In the genomic region with DNA sequence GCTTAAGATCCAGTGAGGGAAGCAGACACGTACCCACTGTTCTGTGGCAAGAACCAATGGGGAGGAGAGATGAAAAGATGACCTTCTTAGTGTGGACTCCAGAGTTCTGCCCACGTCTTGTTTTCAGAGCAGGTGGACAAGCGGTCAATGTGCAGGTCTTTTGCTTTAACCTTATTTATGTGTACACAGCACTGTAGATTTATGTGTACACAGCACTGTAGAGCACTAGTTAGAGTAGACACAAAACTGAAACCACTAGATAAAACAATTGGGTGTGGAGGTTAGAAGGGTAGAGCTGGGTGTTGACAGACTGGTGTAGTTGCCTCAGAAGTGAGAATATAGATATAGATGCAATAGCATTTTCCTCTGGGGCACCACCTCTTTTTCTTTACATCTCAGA, we compare ENCODE assay signal across 18 cellular contexts.
DNase-seq lines count a peak whose midpoint lies in the region; ATAC-seq, FAIRE-seq and TF ChIP-seq lines count a peak whose summit lies in the region.
"Had no signal": no experiment of that assay in that cellular context is flagged by ENCODE, and none has a peak within 500 bp of the region (broad histone marks: within the 10 kb centered on the region; RNA-seq: fewer than 3 reads in every experiment).

No MANE protein-coding gene starts in this region.

- no peak for TF ChIP-seq CTCF in A549 (IDR thresholded peaks at IDR 0.05)
- no peak for TF ChIP-seq CTCF in IMR-90 (conservative IDR thresholded peaks at IDR 0.05; ENCODE audit: low read depth, low read length)
- no peak for TF ChIP-seq CTCF in brain (conservative IDR thresholded peaks at IDR 0.05)
- no peak for TF ChIP-seq CTCF in liver (IDR thresholded peaks at IDR 0.05; ENCODE audit: low read depth, low read length, missing input control)

- H3K9me3 Mint-ChIP-seq in brain: peaks cover 0 to 44% (median 3%) of the 10 kb centered on the region in 5 experiments

- no peak overlapping the region for H3K27ac ChIP-seq in A549
- no peak overlapping the region for H3K27ac ChIP-seq in IMR-90 (ENCODE audit: insufficient read depth, low read length)
- H3K27ac ChIP-seq in liver (ENCODE audit: low read depth in 1 of 2, low read length in 2 of 2): no peak overlapping the region
- H3K27ac ChIP-seq: C4-2B, HL-60 had no signal

- in situ Hi-C loops in IMR-90 (cut with MboI; ENCODE audit: low sequenced_read_pairs): no loop called here

- TF ChIP-seq RAD21 in A549 (conservative IDR thresholded peaks at IDR 0.05 in 1 of 2, IDR thresholded peaks at IDR 0.05 in 1 of 2) (no peak), IMR-90 (IDR thresholded peaks at IDR 0.05; ENCODE audit: low read length) (no peak), liver (IDR thresholded peaks at IDR 0.05) (no peak)

- H3K9ac ChIP-seq in IMR-90 (ENCODE audit: low read depth, low read length) (no peak overlapping the region), liver (ENCODE audit: low read depth in 1 of 2, low read length in 2 of 2) (no peak overlapping the region)

- H3K4me1 Mint-ChIP-seq in brain: peaks cover 46% of the 10 kb centered on the region

- H3K9me3 ChIP-seq in A549 (peaks cover 3% of the 10 kb centered on the region; the same call in 1 of the 3 replicates), IMR-90 (ENCODE audit: control insufficient read depth, insufficient read depth, low read length) (no peaks in the 10 kb centered on the region), liver (ENCODE audit: control insufficient read depth in 4 of 4, low read length in 3 of 4) (no peaks in the 10 kb centered on the region), MG63 (no peaks in the 10 kb centered on the region)
- H3K9me3 ChIP-seq: HAP-1 had no signal

- peaks cover 16 to 44% of the 10 kb centered on the region in 2 experiments for H3K79me1 ChIP-seq in IMR-90 (ENCODE audit: low read depth in 1 of 2, low read length in 2 of 2)

- peak overlapping the region; percentile 30; the same call in 2 of the 3 replicates for H3K4me2 ChIP-seq in A549
- no peak overlapping the region; the same call in 1 of the 2 replicates for H3K4me2 ChIP-seq in IMR-90 (ENCODE audit: low read depth, low read length)

- peak overlapping the region; percentile 26 for H2BK120ac ChIP-seq in IMR-90 (ENCODE audit: low read depth, low read length)

- H4K8ac ChIP-seq in IMR-90 (ENCODE audit: low read depth in 2 of 2, low read length in 2 of 2): no peak overlapping the region

- H4K91ac ChIP-seq in IMR-90 (ENCODE audit: insufficient read depth, low read depth, low read length): no peak overlapping the region

- H4K20me1 ChIP-seq in IMR-90 (ENCODE audit: insufficient read depth, low read length): no peaks in the 10 kb centered on the region

- H3K36me3 Mint-ChIP-seq in brain: peaks cover 8% of the 10 kb centered on the region

- peaks cover 24% of the 10 kb centered on the region for H3K4me1 ChIP-seq in A549
- H3K4me1 ChIP-seq in IMR-90 (ENCODE audit: control insufficient read depth, insufficient read depth, low read length): peaks cover 11% of the 10 kb centered on the region
- peaks cover 0 to 9% (median under 1%) of the 10 kb centered on the region in 4 donors for H3K4me1 ChIP-seq in liver (ENCODE audit: control insufficient read depth in 4 of 4, insufficient read depth in 4 of 4, low read length in 3 of 4)

- no peak for TF ChIP-seq EP300 in A549 (IDR thresholded peaks at IDR 0.05)

- no peak for TF ChIP-seq POLR2A in A549 (IDR thresholded peaks at IDR 0.05; ENCODE audit: low read length)
- TF ChIP-seq POLR2A in IMR-90 (IDR thresholded peaks at IDR 0.05; ENCODE audit: low read depth, low read length): no peak

- H3K9me1 ChIP-seq in IMR-90 (ENCODE audit: insufficient read depth, low read length): peaks cover 6% of the 10 kb centered on the region; the same call in 1 of the 2 replicates

- H2AFZ ChIP-seq in IMR-90 (replicated peaks; ENCODE audit: low read length, poor library complexity): no peak overlapping the region

- CTCF ChIA-PET in A549 (lab: Yijun Ruan, JAX): no interaction called here
- CTCF ChIA-PET in IMR-90 (lab: Yijun Ruan, JAX): no interaction called here

- 0 out of 2 replicates have a peak overlapping the region, but pooled peaks have one; percentile 8 for H3K23ac ChIP-seq in IMR-90 (ENCODE audit: low read depth, low read length)

- H2BK20ac ChIP-seq in IMR-90 (ENCODE audit: low read depth, low read length): peak overlapping the region; percentile 55; the same call in 1 of the 2 replicates

- H3K4me3 Mint-ChIP-seq in brain: no peak overlapping the region

- dilution Hi-C loops in IMR-90 (cut with HindIII; ENCODE audit: low sequenced_read_pairs, unreplicated experiment): no loop called here

- intact Hi-C loops in IMR-90 (cut with micrococcal nuclease): loop anchor here (5.0 kb wide), 1 partner anchor 148 kb away; a partner anchor contains a TSS

- H3K36me3 ChIP-seq in IMR-90 (ENCODE audit: control insufficient read depth, insufficient read depth, low read length): no peaks in the 10 kb centered on the region
- H3K36me3 ChIP-seq in liver (ENCODE audit: control insufficient read depth in 4 of 4, insufficient read depth in 3 of 4, low read depth in 1 of 4, low read length in 3 of 4): no peaks in the 10 kb centered on the region
- H3K36me3 ChIP-seq in MG63: peaks cover 8% of the 10 kb centered on the region
- H3K36me3 ChIP-seq: HAP-1 had no signal

- H3K4me3 ChIP-seq in A549 (no peak overlapping the region), IMR-90 (ENCODE audit: insufficient read depth, low read depth, low read length) (no peak overlapping the region), liver (ENCODE audit: low read depth in 1 of 3, low read length in 3 of 3) (no peak overlapping the region), MG63 (no peak overlapping the region)
- H3K4me3 ChIP-seq: HAP-1 had no signal

- no peak for FAIRE-seq in A549 (lab: Jason Lieb, UNC)
- FAIRE-seq: HTR-8/SVneo had no signal

- 81% methylated on average over 3 of the region's 3 CpGs for WGBS in A549 (ENCODE audit: missing lambda C conversion rate)
- no CpG with 5 or more reads among the region's 3 CpGs for WGBS in IMR-90 (ENCODE audit: extremely low coverage in 2 of 2, insufficient read length in 1 of 2), 2 experiments
- WGBS in liver: 35% methylated on average over 3 of the region's 3 CpGs

- no peak overlapping the region for H3K18ac ChIP-seq in IMR-90 (ENCODE audit: low read depth, low read length)

- peak overlapping the region; percentile 55 for H3K14ac ChIP-seq in IMR-90 (replicated peaks; ENCODE audit: low read depth, low read length)

- 0 out of 3 replicates have a peak overlapping the region, but pooled peaks have one; percentile 31 for H2BK15ac ChIP-seq in IMR-90 (ENCODE audit: low read depth, low read length)

- no peaks in the 10 kb centered on the region for H3K27me3 ChIP-seq in IMR-90 (ENCODE audit: control insufficient read depth, insufficient read depth, low read length)
- H3K27me3 ChIP-seq in liver (ENCODE audit: control insufficient read depth in 4 of 4, insufficient read depth in 4 of 4, low read length in 3 of 4): no peaks in the 10 kb centered on the region
- H3K27me3 ChIP-seq in MG63: no peaks in the 10 kb centered on the region

- H2BK5ac ChIP-seq in IMR-90 (ENCODE audit: low read depth, low read length, poor library complexity, severe bottlenecking): no peak overlapping the region

- H3K56ac ChIP-seq in IMR-90 (ENCODE audit: extremely low read depth, insufficient read depth, low read length): no peak overlapping the region

- H3K4ac ChIP-seq in IMR-90 (ENCODE audit: low read depth, low read length): peak overlapping the region; percentile 57

- H2AK5ac ChIP-seq in IMR-90 (ENCODE audit: low read depth, low read length): peak overlapping the region; percentile 51; the same call in 1 of the 2 replicates

- H2AK9ac ChIP-seq in IMR-90 (replicated peaks; ENCODE audit: low read depth, low read length, poor library complexity): no peak overlapping the region

- no peaks in the 10 kb centered on the region for H3K27me3 Mint-ChIP-seq in brain

- no TSS peak for BruUV-seq in IMR-90 (replicated peaks; lab: Mats Ljungman, UMichigan)

- no peak for ATAC-seq in A549
- no peak for ATAC-seq in IMR-90 (ENCODE audit: low read depth)
- no peak for ATAC-seq in HG03196 (IDR thresholded peaks at IDR 0.05; ENCODE audit: unreplicated experiment)
- no peak for ATAC-seq in GM19351 (IDR thresholded peaks at IDR 0.05; ENCODE audit: unreplicated experiment)

- DNase-seq in A549 (ENCODE audit: low read depth in 1 of 2, low spot score in 1 of 2): no peak
- DNase-seq in IMR-90: no peak
- no peak for DNase-seq in MG63
- DNase-seq in NCI-H446 (lab: John Stamatoyannopoulos, UW): no peak
- DNase-seq: NCI-H1436; NCI-H2029; NCI-H524; NK-92 treated with Interleukin-12 subunit alpha and Interleukin-12 subunit beta, amount 100 ng/mL, for 24 hours; RPMI8226; SW 1271 had no signal

- POLR2A ChIA-PET in A549 (lab: Yijun Ruan, JAX): no interaction called here
- POLR2A ChIA-PET in IMR-90 (lab: Charles Lee; ENCODE audit: unreplicated experiment): no interaction called here

- no peak overlapping the region for H4K5ac ChIP-seq in IMR-90 (ENCODE audit: low read depth, low read length)

- H3K27ac Mint-ChIP-seq in brain: peak overlapping the region in 3 of 5 experiments; percentile 10 to 47 (median 15)

TF ChIP-seq in A549, 52 proteins besides CTCF, POLR2A, EP300 and RAD21 (continues in another document):
- no peak for TF ChIP-seq ZFP36 (IDR thresholded peaks at IDR 0.05; ENCODE audit: borderline replicate concordance, partially characterized antibody)
- no peak for TF ChIP-seq ZNF302 (CRISPR knock-in tag; IDR thresholded peaks at IDR 0.05)
- no peak for TF ChIP-seq EHF (CRISPR knock-in tag; IDR thresholded peaks at IDR 0.05)
- TF ChIP-seq, protein P1, sequence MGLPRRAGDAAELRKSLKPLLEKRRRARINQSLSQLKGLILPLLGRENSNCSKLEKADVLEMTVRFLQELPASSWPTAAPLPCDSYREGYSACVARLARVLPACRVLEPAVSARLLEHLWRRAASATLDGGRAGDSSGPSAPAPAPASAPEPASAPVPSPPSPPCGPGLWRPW (IDR thresholded peaks at IDR 0.05): no peak

TF ChIP-seq in IMR-90, 13 proteins besides CTCF, POLR2A, EP300 and RAD21 (continues in another document):
- no peak for TF ChIP-seq RFX5 (IDR thresholded peaks at IDR 0.05; ENCODE audit: low read depth, low read length)
- no peak for TF ChIP-seq CEBPB (IDR thresholded peaks at IDR 0.05; ENCODE audit: low read depth, low read length)

TF ChIP-seq in liver, 16 proteins besides CTCF, POLR2A, EP300 and RAD21 (continues in another document):
- peak; percentile 20 to 47 for TF ChIP-seq RXRA (IDR thresholded peaks at IDR 0.05)
- TF ChIP-seq SP1 (IDR thresholded peaks at IDR 0.05): peak; percentile 35
- TF ChIP-seq HNF4A (conservative IDR thresholded peaks at IDR 0.05): peak; percentile 32 to 35
- TF ChIP-seq TAF1 (conservative IDR thresholded peaks at IDR 0.05): no peak
- peak; percentile 57 for TF ChIP-seq FOXA2 (IDR thresholded peaks at IDR 0.05)
